Comparison of ENCODE assay signal across 10 cellular contexts in the genomic region with DNA sequence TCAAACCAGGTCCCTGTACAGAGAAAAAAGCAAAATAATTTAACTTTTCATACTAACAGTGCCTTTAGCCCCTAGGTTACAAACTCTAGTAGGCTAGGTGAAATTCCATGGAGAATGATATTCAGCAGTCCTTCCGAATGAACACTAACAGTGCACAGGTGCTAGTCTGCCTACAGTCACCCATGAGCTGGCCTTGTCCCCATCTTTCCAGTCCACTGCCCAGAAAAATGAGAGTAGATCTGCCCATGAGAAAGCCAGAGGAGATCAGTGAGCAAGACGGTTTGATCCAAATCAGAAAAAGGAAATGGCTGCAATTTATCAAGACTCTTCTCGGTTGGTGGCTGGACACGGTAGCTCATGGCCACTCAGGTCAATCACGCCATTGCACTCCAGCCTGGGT.
"Had no signal": no experiment of that assay in that cellular context is flagged by ENCODE, and none has a peak within 500 bp of the region (broad histone marks: within the 10 kb centered on the region; RNA-seq: fewer than 3 reads in every experiment).

No MANE protein-coding gene starts in this region.

- H3K4me3 ChIP-seq: GM23248, HAP-1, K562 had no signal

- H3K36me3 ChIP-seq: HAP-1 had no signal

- H3K27ac ChIP-seq: GM23248, HL-60 had no signal

- H3K9me3 ChIP-seq: HAP-1 had no signal

- DNase-seq: GM23248, GOT3, H7, HFFc6, IMR-90, KG1 had no signal

- H3K27ac Mint-ChIP-seq: HFFc6 had no signal

- H3K4me1 ChIP-seq: HAP-1 had no signal

- ATAC-seq: HCT116, K562 had no signal

- H3K4me3 Mint-ChIP-seq: HFFc6 had no signal
